In genomic region chr20:25563362-25563761, GRCh38 we compare ENCODE assay signal across 1 cellular context.
TF ChIP-seq lines count a peak whose summit lies in the region.

No MANE protein-coding gene starts in this region.

TF ChIP-seq in A549, 52 proteins besides CTCF, POLR2A, EP300 and RAD21 (continued from another document):
- TF ChIP-seq ZSCAN20 (CRISPR knock-in tag; IDR thresholded peaks at IDR 0.05) = no peak
- no peak for TF ChIP-seq HES2 (IDR thresholded peaks at IDR 0.05)
- TF ChIP-seq BCL3 (IDR thresholded peaks at IDR 0.05) = no peak
- no peak for TF ChIP-seq RFX5 (IDR thresholded peaks at IDR 0.05)
- no peak for TF ChIP-seq CEBPB (IDR thresholded peaks at IDR 0.05)
- no peak for TF ChIP-seq MAFK (IDR thresholded peaks at IDR 0.05; ENCODE audit: partially characterized antibody)
- no peak for TF ChIP-seq RNF2 (IDR thresholded peaks at IDR 0.05; ENCODE audit: borderline replicate concordance, low read depth)
- TF ChIP-seq ZNF302 (CRISPR knock-in tag; IDR thresholded peaks at IDR 0.05) = no peak
- TF ChIP-seq PBX3 (IDR thresholded peaks at IDR 0.05) = no peak
- TF ChIP-seq KDM5A (IDR thresholded peaks at IDR 0.05) = no peak
- TF ChIP-seq JUN (IDR thresholded peaks at IDR 0.05) = no peak
- TF ChIP-seq MAZ (IDR thresholded peaks at IDR 0.05; ENCODE audit: borderline replicate concordance, low read depth, low read length) = no peak
